1 cellular context compared by ENCODE assay signal in genomic region chr22:42079319-42080251, GRCh38.
TF ChIP-seq lines count a peak whose summit lies in the region.

TSS of gene SMDT1 (plus strand) at chr22:42079700. CDS start at chr22:42079769, 69 bp downstream.

TF ChIP-seq in H1, 55 proteins besides CTCF, POLR2A, EP300 and RAD21:
- TF ChIP-seq YY1 (IDR thresholded peaks at IDR 0.05; ENCODE audit: low read depth, low read length) = peak; percentile 97
- TF ChIP-seq KDM4A (IDR thresholded peaks at IDR 0.05; ENCODE audit: low read depth, low read length, severe bottlenecking) = peak; percentile 97
- TF ChIP-seq HDAC2 (IDR thresholded peaks at IDR 0.05; ENCODE audit: borderline replicate concordance in 1 of 2, low read depth in 2 of 2, low read length in 2 of 2) = peak in 1 of 2 experiments; percentile 27; a peak in 3 of 4 replicates
- peak; percentile 97 for TF ChIP-seq SAP30 (IDR thresholded peaks at IDR 0.05; ENCODE audit: insufficient read depth, insufficient replicate concordance, low read length)
- TF ChIP-seq POLR2AphosphoS5 (IDR thresholded peaks at IDR 0.05; ENCODE audit: low read depth, low read length) = peak; percentile 88
- no peak for TF ChIP-seq CBX5 (IDR thresholded peaks at IDR 0.05; ENCODE audit: low read depth, low read length)
- peak; percentile 79 for TF ChIP-seq CREB1 (IDR thresholded peaks at IDR 0.05)
- TF ChIP-seq SP1 (IDR thresholded peaks at IDR 0.05; ENCODE audit: low read depth, low read length) = peak; percentile 98
- peak; percentile 69 to 85; a peak in 2 of 4 replicates for TF ChIP-seq SIN3A (conservative IDR thresholded peaks at IDR 0.05 in 1 of 2, IDR thresholded peaks at IDR 0.05 in 1 of 2; ENCODE audit: low read depth in 1 of 2, low read length in 2 of 2)
- TF ChIP-seq RBBP5 (IDR thresholded peaks at IDR 0.05; ENCODE audit: borderline replicate concordance, low read depth, low read length) = peak; percentile 91; the same call in 1 of the 2 replicates
- TF ChIP-seq BRCA1 (IDR thresholded peaks at IDR 0.05; ENCODE audit: low read depth, low read length) = peak; percentile 69
- no peak; the same call in 1 of the 2 replicates for TF ChIP-seq BACH1 (IDR thresholded peaks at IDR 0.05; ENCODE audit: low read length)
- TF ChIP-seq ASH2L (IDR thresholded peaks at IDR 0.05; ENCODE audit: low read length) = peak; percentile 98
- no peak for TF ChIP-seq FOSL1 (IDR thresholded peaks at IDR 0.05; ENCODE audit: insufficient read depth, low read depth, low read length)
- peak; percentile 12 for TF ChIP-seq TAF7 (optimal IDR thresholded peaks at IDR 0.05; ENCODE audit: borderline replicate concordance, low read depth, low read length)
- TF ChIP-seq PHF8 (conservative IDR thresholded peaks at IDR 0.05; ENCODE audit: low read depth, low read length) = peak; percentile 96
- no peak for TF ChIP-seq GABPA (IDR thresholded peaks at IDR 0.05; ENCODE audit: borderline replicate concordance, insufficient read depth, low read length)
- TF ChIP-seq TBP (IDR thresholded peaks at IDR 0.05; ENCODE audit: low read depth, low read length) = peak; percentile 77; the same call in 1 of the 2 replicates
- TF ChIP-seq CHD1 (IDR thresholded peaks at IDR 0.05; ENCODE audit: low read depth, low read length) = no peak
- peak; percentile 90 for TF ChIP-seq CHD2 (IDR thresholded peaks at IDR 0.05; ENCODE audit: low read length)
- TF ChIP-seq TAF1 (IDR thresholded peaks at IDR 0.05; ENCODE audit: low read depth, low read length) = peak; percentile 94
- no peak for TF ChIP-seq CBX8 (IDR thresholded peaks at IDR 0.05; ENCODE audit: borderline replicate concordance, low read depth, low read length)
- no peak for TF ChIP-seq RFX5 (IDR thresholded peaks at IDR 0.05; ENCODE audit: borderline replicate concordance, low read depth, low read length)
- peak; percentile 84; the same call in 1 of the 2 replicates for TF ChIP-seq E2F6 (IDR thresholded peaks at IDR 0.05)
- peak; percentile 90 for TF ChIP-seq MAX (IDR thresholded peaks at IDR 0.05)
- no peak for TF ChIP-seq CEBPB (IDR thresholded peaks at IDR 0.05; ENCODE audit: low read depth, low read length)
- TF ChIP-seq SP2 (IDR thresholded peaks at IDR 0.05; ENCODE audit: low read length) = peak; percentile 65
- TF ChIP-seq EZH2 (IDR thresholded peaks at IDR 0.05; ENCODE audit: low read depth, low read length, severe bottlenecking) = no peak
- no peak for TF ChIP-seq SUZ12 (IDR thresholded peaks at IDR 0.05; ENCODE audit: low read length)
- peak; percentile 77 for TF ChIP-seq ATF2 (IDR thresholded peaks at IDR 0.05; ENCODE audit: low read length)
